1 cellular context compared by ENCODE assay signal in genomic region chr20:18623156-18623555, GRCh38.
A peak's percentile ranks its signal among the peaks of the same experiment; 100 is the strongest.
TF ChIP-seq lines count a peak whose summit lies in the region.

No MANE protein-coding gene starts in this region.

TF ChIP-seq in HepG2, 621 proteins besides CTCF, POLR2A, EP300 and RAD21 (continued from another document):
- TF ChIP-seq ZNF18 (CRISPR knock-in tag; IDR thresholded peaks at IDR 0.05; ENCODE audit: insufficient replicate concordance) = no peak
- TF ChIP-seq MAFK (conservative IDR thresholded peaks at IDR 0.05 in 1 of 2, IDR thresholded peaks at IDR 0.05 in 1 of 2; ENCODE audit: low read length in 2 of 2) = peak; percentile 54 to 75; a peak in 3 of 4 replicates
- peak; percentile 57 for TF ChIP-seq MAFF (IDR thresholded peaks at IDR 0.05; ENCODE audit: low read depth, low read length)
- no peak for TF ChIP-seq ZC3H13 (CRISPR knock-in tag; IDR thresholded peaks at IDR 0.05)
